ENCODE assay signal across 1 cellular context in genomic region chr12:114501474-114501807, GRCh38.
TF ChIP-seq lines count a peak whose summit lies in the region.

No MANE protein-coding gene starts in this region.

TF ChIP-seq in H1, 55 proteins besides CTCF, POLR2A, EP300 and RAD21:
- TF ChIP-seq CHD7 (IDR thresholded peaks at IDR 0.05; ENCODE audit: insufficient replicate concordance, low read length) = no peak
- TF ChIP-seq ZNF274 (IDR thresholded peaks at IDR 0.05; ENCODE audit: borderline replicate concordance, extremely low read depth, low read length) = no peak
- TF ChIP-seq E2F6 (IDR thresholded peaks at IDR 0.05) = no peak
- no peak for TF ChIP-seq GTF2F1 (IDR thresholded peaks at IDR 0.05; ENCODE audit: borderline replicate concordance, low read depth, low read length)
- TF ChIP-seq EZH2 (IDR thresholded peaks at IDR 0.05; ENCODE audit: low read depth, low read length, severe bottlenecking) = peak; percentile 53
- no peak for TF ChIP-seq CREB1 (IDR thresholded peaks at IDR 0.05)
- no peak for TF ChIP-seq ATF3 (IDR thresholded peaks at IDR 0.05; ENCODE audit: insufficient read depth, low read depth, low read length)
- peak; percentile 65; the same call in 1 of the 2 replicates for TF ChIP-seq SUZ12 (IDR thresholded peaks at IDR 0.05; ENCODE audit: low read length)
- no peak for TF ChIP-seq TAF1 (IDR thresholded peaks at IDR 0.05; ENCODE audit: low read depth, low read length)
TF ChIP-seq in H1: peak in this region for 2.
